1 cellular context compared by ENCODE assay signal in genomic region chr7:29569648-29570047, GRCh38.
TF ChIP-seq lines count a peak whose summit lies in the region.

No MANE protein-coding gene starts in this region.

TF ChIP-seq in SK-N-SH, 30 proteins besides CTCF, POLR2A, EP300 and RAD21 (continued from another document):
- TF ChIP-seq ZBTB33 (IDR thresholded peaks at IDR 0.05; ENCODE audit: borderline replicate concordance, low read depth), result no peak
- no peak for TF ChIP-seq NRF1 (IDR thresholded peaks at IDR 0.05; ENCODE audit: low read depth, low read length)
- no peak for TF ChIP-seq FOXJ3 (CRISPR knock-in tag; IDR thresholded peaks at IDR 0.05)
- TF ChIP-seq TAF1 (IDR thresholded peaks at IDR 0.05; ENCODE audit: borderline replicate concordance, low read depth, low read length), result no peak
